ENCODE assay signal across 20 cellular contexts in the genomic region with DNA sequence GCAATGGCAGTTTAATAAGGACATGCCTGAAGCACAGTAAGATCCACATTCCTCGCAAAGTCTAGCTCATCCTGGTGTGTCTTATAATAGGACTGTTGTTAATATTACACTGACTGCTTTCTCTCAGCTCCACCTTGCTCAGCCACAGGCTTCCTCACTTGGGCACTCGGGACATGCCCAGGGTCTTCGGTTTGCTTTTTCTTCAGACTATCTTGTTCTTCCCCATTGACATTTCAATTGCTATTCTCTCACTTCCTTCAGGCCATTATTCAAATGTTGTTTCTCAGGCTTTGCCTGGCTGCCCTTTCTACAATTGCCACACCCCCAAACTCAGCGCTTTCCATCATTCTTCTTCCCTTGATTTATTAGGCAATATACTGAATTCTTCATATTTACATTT.
DNase-seq lines count a peak whose midpoint lies in the region; ATAC-seq and TF ChIP-seq lines count a peak whose summit lies in the region.
"Had no signal": no experiment of that assay in that cellular context is flagged by ENCODE, and none has a peak within 500 bp of the region (broad histone marks: within the 10 kb centered on the region; RNA-seq: fewer than 3 reads in every experiment).

No MANE protein-coding gene starts in this region.

- peak overlapping the region; percentile 53 for H3K27ac Mint-ChIP-seq in WTC11
- peak overlapping the region; percentile 11 for H3K27ac Mint-ChIP-seq in type B pancreatic cell
- H3K27ac Mint-ChIP-seq: CD4-positive, alpha-beta T cell; HFFc6 had no signal

- peak; percentile 87 for ATAC-seq in WTC11
- ATAC-seq in psoas muscle = no peak
- ATAC-seq: A549, HCT116 had no signal

- no peaks in the 10 kb centered on the region for H3K27me3 ChIP-seq in psoas muscle (ENCODE audit: insufficient read depth in 3 of 3, low read length in 2 of 3)

- POLR2A ChIA-PET in WTC11 (lab: Charles Lee) = no interaction called here

- no peaks in the 10 kb centered on the region for H3K9me3 ChIP-seq in psoas muscle
- H3K9me3 ChIP-seq: A549, Caco-2 had no signal

- CTCF ChIA-PET in WTC11 (lab: Charles Lee) = interaction anchor here (0.7 kb wide), 1 partner anchor 147 kb away, joined by 3 read pairs; no protein-coding TSS in a partner anchor

- H3K27me3 Mint-ChIP-seq in WTC11 (ENCODE audit: low read depth) (no peaks in the 10 kb centered on the region), type B pancreatic cell (no peaks in the 10 kb centered on the region)
- H3K27me3 Mint-ChIP-seq: CD4-positive, alpha-beta T cell had no signal

- DNase-seq in ELF-1 (ENCODE audit: low read depth, low spot score) (peak; percentile 65), WTC11 (ENCODE audit: low spot score) (no peak), iPS-NIHi7 (ENCODE audit: extremely low spot score) (peak; percentile 12), type B pancreatic cell (ENCODE audit: extremely low spot score, unreplicated experiment) (no peak), NCI-H128 (lab: John Stamatoyannopoulos, UW; ENCODE audit: unreplicated experiment) (no peak), psoas muscle (no peak), glomerular visceral epithelial cell (ENCODE audit: extremely low spot score) (no peak)
- DNase-seq: AML-193; Caco-2; CD4-positive, alpha-beta T cell; DMS79; GF-D8; GOT3; H7; HFFc6; IMR-90 had no signal

- TF ChIP-seq CTCF in WTC11 (IDR thresholded peaks at IDR 0.05) = no peak
- TF ChIP-seq CTCF in type B pancreatic cell (conservative IDR thresholded peaks at IDR 0.05) = no peak
- no peak for TF ChIP-seq CTCF in psoas muscle (IDR thresholded peaks at IDR 0.05)

- WGBS in psoas muscle, 3 donors = 76 to 82% (median 77%) methylated on average over 4 of the region's 4 CpGs

- H3K4me1 ChIP-seq in psoas muscle = no peaks in the 10 kb centered on the region
- H3K4me1 ChIP-seq: A549, Caco-2 had no signal

- H3K36me3 Mint-ChIP-seq in WTC11 = peaks cover 22% of the 10 kb centered on the region
- no peaks in the 10 kb centered on the region for H3K36me3 Mint-ChIP-seq in type B pancreatic cell

- no peaks in the 10 kb centered on the region for H3K36me3 ChIP-seq in psoas muscle (ENCODE audit: insufficient read depth in 1 of 2, low read depth in 1 of 2)

- H3K27ac ChIP-seq in psoas muscle = no peak overlapping the region
- H3K27ac ChIP-seq: 22Rv1, A549, C4-2B had no signal

- H3K4me3 Mint-ChIP-seq in WTC11 = no peak overlapping the region
- peak overlapping the region; percentile 13 for H3K4me3 Mint-ChIP-seq in type B pancreatic cell
- H3K4me3 Mint-ChIP-seq: CD4-positive, alpha-beta T cell; HFFc6 had no signal

- H3K9me3 Mint-ChIP-seq in WTC11 (peaks cover 25% of the 10 kb centered on the region), type B pancreatic cell (peaks cover 8% of the 10 kb centered on the region)
- H3K9me3 Mint-ChIP-seq: CD4-positive, alpha-beta T cell had no signal

- H3K4me3 ChIP-seq in psoas muscle = no peak overlapping the region
- H3K4me3 ChIP-seq: A549 had no signal

- intact Hi-C loops in psoas muscle (cut with DNase I) = no loop called here

- peaks cover 42% of the 10 kb centered on the region for H3K4me1 Mint-ChIP-seq in WTC11
- H3K4me1 Mint-ChIP-seq in type B pancreatic cell (ENCODE audit: unreplicated experiment) = peaks cover 8% of the 10 kb centered on the region

TF ChIP-seq in WTC11, 78 proteins besides CTCF, POLR2A, EP300 and RAD21 (continues in another document):
- TF ChIP-seq SOX15 (CRISPR knock-in tag; IDR thresholded peaks at IDR 0.05) (no peak), FOXK1 (CRISPR knock-in tag; IDR thresholded peaks at IDR 0.05) (no peak), SMAD3 (CRISPR knock-in tag; IDR thresholded peaks at IDR 0.05; ENCODE audit: borderline replicate concordance) (no peak), CREM (CRISPR knock-in tag; IDR thresholded peaks at IDR 0.05) (no peak), ZNF232 (CRISPR knock-in tag; IDR thresholded peaks at IDR 0.05) (no peak), OVOL2 (CRISPR knock-in tag; IDR thresholded peaks at IDR 0.05; ENCODE audit: borderline replicate concordance) (no peak), ZNF219 (CRISPR knock-in tag; IDR thresholded peaks at IDR 0.05; ENCODE audit: borderline replicate concordance) (no peak), ETV6 (CRISPR knock-in tag; IDR thresholded peaks at IDR 0.05) (no peak)
- TF ChIP-seq, protein P1, sequence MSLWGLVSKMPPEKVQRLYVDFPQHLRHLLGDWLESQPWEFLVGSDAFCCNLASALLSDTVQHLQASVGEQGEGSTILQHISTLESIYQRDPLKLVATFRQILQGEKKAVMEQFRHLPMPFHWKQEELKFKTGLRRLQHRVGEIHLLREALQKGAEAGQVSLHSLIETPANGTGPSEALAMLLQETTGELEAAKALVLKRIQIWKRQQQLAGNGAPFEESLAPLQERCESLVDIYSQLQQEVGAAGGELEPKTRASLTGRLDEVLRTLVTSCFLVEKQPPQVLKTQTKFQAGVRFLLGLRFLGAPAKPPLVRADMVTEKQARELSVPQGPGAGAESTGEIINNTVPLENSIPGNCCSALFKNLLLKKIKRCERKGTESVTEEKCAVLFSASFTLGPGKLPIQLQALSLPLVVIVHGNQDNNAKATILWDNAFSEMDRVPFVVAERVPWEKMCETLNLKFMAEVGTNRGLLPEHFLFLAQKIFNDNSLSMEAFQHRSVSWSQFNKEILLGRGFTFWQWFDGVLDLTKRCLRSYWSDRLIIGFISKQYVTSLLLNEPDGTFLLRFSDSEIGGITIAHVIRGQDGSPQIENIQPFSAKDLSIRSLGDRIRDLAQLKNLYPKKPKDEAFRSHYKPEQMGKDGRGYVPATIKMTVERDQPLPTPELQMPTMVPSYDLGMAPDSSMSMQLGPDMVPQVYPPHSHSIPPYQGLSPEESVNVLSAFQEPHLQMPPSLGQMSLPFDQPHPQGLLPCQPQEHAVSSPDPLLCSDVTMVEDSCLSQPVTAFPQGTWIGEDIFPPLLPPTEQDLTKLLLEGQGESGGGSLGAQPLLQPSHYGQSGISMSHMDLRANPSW (CRISPR knock-in tag; conservative IDR thresholded peaks at IDR 0.05; ENCODE audit: low read depth) = no peak
- TF ChIP-seq, protein P2, sequence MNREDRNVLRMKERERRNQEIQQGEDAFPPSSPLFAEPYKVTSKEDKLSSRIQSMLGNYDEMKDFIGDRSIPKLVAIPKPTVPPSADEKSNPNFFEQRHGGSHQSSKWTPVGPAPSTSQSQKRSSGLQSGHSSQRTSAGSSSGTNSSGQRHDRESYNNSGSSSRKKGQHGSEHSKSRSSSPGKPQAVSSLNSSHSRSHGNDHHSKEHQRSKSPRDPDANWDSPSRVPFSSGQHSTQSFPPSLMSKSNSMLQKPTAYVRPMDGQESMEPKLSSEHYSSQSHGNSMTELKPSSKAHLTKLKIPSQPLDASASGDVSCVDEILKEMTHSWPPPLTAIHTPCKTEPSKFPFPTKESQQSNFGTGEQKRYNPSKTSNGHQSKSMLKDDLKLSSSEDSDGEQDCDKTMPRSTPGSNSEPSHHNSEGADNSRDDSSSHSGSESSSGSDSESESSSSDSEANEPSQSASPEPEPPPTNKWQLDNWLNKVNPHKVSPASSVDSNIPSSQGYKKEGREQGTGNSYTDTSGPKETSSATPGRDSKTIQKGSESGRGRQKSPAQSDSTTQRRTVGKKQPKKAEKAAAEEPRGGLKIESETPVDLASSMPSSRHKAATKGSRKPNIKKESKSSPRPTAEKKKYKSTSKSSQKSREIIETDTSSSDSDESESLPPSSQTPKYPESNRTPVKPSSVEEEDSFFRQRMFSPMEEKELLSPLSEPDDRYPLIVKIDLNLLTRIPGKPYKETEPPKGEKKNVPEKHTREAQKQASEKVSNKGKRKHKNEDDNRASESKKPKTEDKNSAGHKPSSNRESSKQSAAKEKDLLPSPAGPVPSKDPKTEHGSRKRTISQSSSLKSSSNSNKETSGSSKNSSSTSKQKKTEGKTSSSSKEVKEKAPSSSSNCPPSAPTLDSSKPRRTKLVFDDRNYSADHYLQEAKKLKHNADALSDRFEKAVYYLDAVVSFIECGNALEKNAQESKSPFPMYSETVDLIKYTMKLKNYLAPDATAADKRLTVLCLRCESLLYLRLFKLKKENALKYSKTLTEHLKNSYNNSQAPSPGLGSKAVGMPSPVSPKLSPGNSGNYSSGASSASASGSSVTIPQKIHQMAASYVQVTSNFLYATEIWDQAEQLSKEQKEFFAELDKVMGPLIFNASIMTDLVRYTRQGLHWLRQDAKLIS (CRISPR knock-in tag; IDR thresholded peaks at IDR 0.05; ENCODE audit: borderline replicate concordance) = no peak
- TF ChIP-seq, protein P3, sequence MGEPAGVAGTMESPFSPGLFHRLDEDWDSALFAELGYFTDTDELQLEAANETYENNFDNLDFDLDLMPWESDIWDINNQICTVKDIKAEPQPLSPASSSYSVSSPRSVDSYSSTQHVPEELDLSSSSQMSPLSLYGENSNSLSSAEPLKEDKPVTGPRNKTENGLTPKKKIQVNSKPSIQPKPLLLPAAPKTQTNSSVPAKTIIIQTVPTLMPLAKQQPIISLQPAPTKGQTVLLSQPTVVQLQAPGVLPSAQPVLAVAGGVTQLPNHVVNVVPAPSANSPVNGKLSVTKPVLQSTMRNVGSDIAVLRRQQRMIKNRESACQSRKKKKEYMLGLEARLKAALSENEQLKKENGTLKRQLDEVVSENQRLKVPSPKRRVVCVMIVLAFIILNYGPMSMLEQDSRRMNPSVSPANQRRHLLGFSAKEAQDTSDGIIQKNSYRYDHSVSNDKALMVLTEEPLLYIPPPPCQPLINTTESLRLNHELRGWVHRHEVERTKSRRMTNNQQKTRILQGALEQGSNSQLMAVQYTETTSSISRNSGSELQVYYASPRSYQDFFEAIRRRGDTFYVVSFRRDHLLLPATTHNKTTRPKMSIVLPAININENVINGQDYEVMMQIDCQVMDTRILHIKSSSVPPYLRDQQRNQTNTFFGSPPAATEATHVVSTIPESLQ (CRISPR knock-in tag; IDR thresholded peaks at IDR 0.05) = no peak
- TF ChIP-seq, protein P4, sequence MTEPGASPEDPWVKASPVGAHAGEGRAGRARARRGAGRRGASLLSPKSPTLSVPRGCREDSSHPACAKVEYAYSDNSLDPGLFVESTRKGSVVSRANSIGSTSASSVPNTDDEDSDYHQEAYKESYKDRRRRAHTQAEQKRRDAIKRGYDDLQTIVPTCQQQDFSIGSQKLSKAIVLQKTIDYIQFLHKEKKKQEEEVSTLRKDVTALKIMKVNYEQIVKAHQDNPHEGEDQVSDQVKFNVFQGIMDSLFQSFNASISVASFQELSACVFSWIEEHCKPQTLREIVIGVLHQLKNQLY (CRISPR knock-in tag; IDR thresholded peaks at IDR 0.05) = no peak
- TF ChIP-seq, protein P5, sequence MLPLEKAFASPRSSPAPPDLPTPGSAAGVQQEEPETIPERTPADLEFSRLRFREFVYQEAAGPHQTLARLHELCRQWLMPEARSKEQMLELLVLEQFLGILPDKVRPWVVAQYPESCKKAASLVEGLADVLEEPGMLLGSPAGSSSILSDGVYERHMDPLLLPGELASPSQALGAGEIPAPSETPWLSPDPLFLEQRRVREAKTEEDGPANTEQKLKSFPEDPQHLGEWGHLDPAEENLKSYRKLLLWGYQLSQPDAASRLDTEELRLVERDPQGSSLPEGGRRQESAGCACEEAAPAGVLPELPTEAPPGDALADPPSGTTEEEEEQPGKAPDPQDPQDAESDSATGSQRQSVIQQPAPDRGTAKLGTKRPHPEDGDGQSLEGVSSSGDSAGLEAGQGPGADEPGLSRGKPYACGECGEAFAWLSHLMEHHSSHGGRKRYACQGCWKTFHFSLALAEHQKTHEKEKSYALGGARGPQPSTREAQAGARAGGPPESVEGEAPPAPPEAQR (CRISPR knock-in tag; IDR thresholded peaks at IDR 0.05) = no peak

Comparison
In these comparisons a context has a peak if more than half of its experiments do, and no peak if none do; other contexts are left out.
1. DNase-seq: peak in ELF-1 (single experiment) and iPS-NIHi7 (single experiment); none in WTC11 (single experiment), type B pancreatic cell (single experiment), NCI-H128 (single experiment), psoas muscle (0 of 2) and glomerular visceral epithelial cell (single experiment).